ENCODE assay signal across 13 cellular contexts in the genomic region with DNA sequence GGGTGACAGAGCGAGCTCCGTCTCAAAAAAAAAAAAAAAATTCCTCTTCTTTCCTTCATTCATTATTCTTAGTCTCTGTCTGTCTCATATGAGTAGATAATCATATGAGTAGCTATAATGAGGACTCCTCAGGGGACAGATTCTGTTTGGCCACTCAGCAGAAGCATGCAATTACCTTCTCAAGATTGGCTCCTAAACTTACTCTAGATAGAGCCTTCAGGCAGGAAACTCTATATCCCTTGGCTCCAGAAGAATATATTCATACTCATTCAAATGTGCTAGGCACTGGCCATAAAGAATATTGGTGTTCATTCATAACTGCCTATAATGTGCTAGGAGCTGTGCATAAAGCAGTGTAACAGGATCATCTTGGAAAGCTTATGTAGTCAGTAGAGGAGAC. TPM values are rescaled to one million over a fixed set of nuclear protein-coding genes. Genes with fewer than 3 reads are reported as not detected.
DNase-seq lines count a peak whose midpoint lies in the region; ATAC-seq and TF ChIP-seq lines count a peak whose summit lies in the region.
"Had no signal": no experiment of that assay in that cellular context is flagged by ENCODE, and none has a peak within 500 bp of the region (broad histone marks: within the 10 kb centered on the region; RNA-seq: fewer than 3 reads in every experiment).

No MANE protein-coding gene starts in this region.

- peaks cover 20% of the 10 kb centered on the region for H3K4me1 ChIP-seq in RWPE2 (ENCODE audit: insufficient read depth, poor library complexity, severe bottlenecking)
- peaks cover 0 to 25% (median 12%) of the 10 kb centered on the region in 12 donors for H3K4me1 ChIP-seq in heart left ventricle

- peaks cover 3% of the 10 kb centered on the region for H3K27me3 Mint-ChIP-seq in activated naive CD4-positive, alpha-beta T cell treated with anti-CD3 and anti-CD28 coated beads, Interleukin-2, amount 10 ng/mL, durations not matched to agents 7 days and 5 days
- H3K27me3 Mint-ChIP-seq in stimulated activated memory B cell treated with anti-CD40 and anti-IgM and Interleukin-4, amounts not matched to agents 10 μg/mL and 1 μg/mL and 100 μg/mL, for 72 hours: no peaks in the 10 kb centered on the region

- peaks cover 48% of the 10 kb centered on the region for H3K36me3 ChIP-seq in RWPE2 (ENCODE audit: low read depth)
- H3K36me3 ChIP-seq in heart left ventricle: peaks cover 0 to 53% (median 44%) of the 10 kb centered on the region in 9 donors

- TF ChIP-seq CTCF in RWPE2 (IDR thresholded peaks at IDR 0.05; ENCODE audit: poor library complexity, severe bottlenecking) (no peak), heart left ventricle (IDR thresholded peaks at IDR 0.05) (no peak)

- no peaks in the 10 kb centered on the region for H3K9me3 ChIP-seq in RWPE2 (ENCODE audit: severe bottlenecking)
- H3K9me3 ChIP-seq in heart left ventricle: no peaks in the 10 kb centered on the region
- H3K9me3 ChIP-seq: BLaER1 had no signal

- H3K9me3 Mint-ChIP-seq in activated naive CD4-positive, alpha-beta T cell treated with anti-CD3 and anti-CD28 coated beads, Interleukin-2, amount 10 ng/mL, durations not matched to agents 7 days and 5 days: no peaks in the 10 kb centered on the region
- H3K9me3 Mint-ChIP-seq in activated naive CD4-positive, alpha-beta T cell treated with anti-CD3 and anti-CD28 coated beads, Interleukin-2, amount 50 U/mL, for 72 hours: no peaks in the 10 kb centered on the region
- no peaks in the 10 kb centered on the region for H3K9me3 Mint-ChIP-seq in stimulated activated memory B cell treated with anti-CD40 and anti-IgM and Interleukin-4, amounts not matched to agents 10 μg/mL and 1 μg/mL and 100 μg/mL, for 72 hours

- no peak for ATAC-seq in activated naive CD4-positive, alpha-beta T cell treated with anti-CD3 and anti-CD28 coated beads, Interleukin-2, amount 50 U/mL, for 72 hours
- no peak for ATAC-seq in RWPE2 (ENCODE audit: low read depth)
- ATAC-seq in stimulated activated memory B cell treated with anti-CD40 and anti-IgM and Interleukin-4, amounts not matched to agents 10 μg/mL and 1 μg/mL and 100 μg/mL, for 72 hours: no peak
- ATAC-seq in GM18870 (IDR thresholded peaks at IDR 0.05; ENCODE audit: unreplicated experiment): no peak
- no peak for ATAC-seq in heart left ventricle

- H3K27ac Mint-ChIP-seq in activated naive CD4-positive, alpha-beta T cell treated with anti-CD3 and anti-CD28 coated beads, Interleukin-2, amount 10 ng/mL, durations not matched to agents 7 days and 5 days: peak overlapping the region; percentile 8
- H3K27ac Mint-ChIP-seq in activated naive CD4-positive, alpha-beta T cell treated with anti-CD3 and anti-CD28 coated beads, Interleukin-2, amount 50 U/mL, for 72 hours: peak overlapping the region in 1 of 2 donors; percentile 6
- peak overlapping the region; percentile 4 for H3K27ac Mint-ChIP-seq in stimulated activated memory B cell treated with anti-CD40 and anti-IgM and Interleukin-4, amounts not matched to agents 10 μg/mL and 1 μg/mL and 100 μg/mL, for 72 hours

- intact Hi-C loops in heart left ventricle (cut with DNase I): loop anchor here in 4 of 10 donors (2.0 to 10.0 kb wide), 4 partner anchors 32 to 67 kb away; partner anchors contain the start of genes SOD2 (in 3 of the 4) and WTAP (in 2 of the 4)

- no peak for DNase-seq in activated naive CD4-positive, alpha-beta T cell treated with anti-CD3 and anti-CD28 coated beads, Interleukin-2, amount 10 ng/mL, durations not matched to agents 7 days and 5 days
- no peak for DNase-seq in activated naive CD4-positive, alpha-beta T cell treated with anti-CD3 and anti-CD28 coated beads, Interleukin-2, amount 50 U/mL, for 72 hours (ENCODE audit: low spot score in 2 of 2)
- DNase-seq in RWPE2 (ENCODE audit: low spot score): no peak
- DNase-seq in epithelial cell of prostate (ENCODE audit: low read depth, low spot score): no peak
- no peak for DNase-seq in mesenteric fat pad (ENCODE audit: low spot score)
- no peak for DNase-seq in heart left ventricle
- DNase-seq: NCI-H187, retina had no signal

- H3K27me3 ChIP-seq in RWPE2 (ENCODE audit: insufficient read depth, poor library complexity, severe bottlenecking): no peaks in the 10 kb centered on the region
- no peaks in the 10 kb centered on the region for H3K27me3 ChIP-seq in heart left ventricle
- H3K27me3 ChIP-seq: BLaER1 had no signal

- 38 to 81% (median 67%) methylated on average over 1 to 2 of the region's 2 CpGs for WGBS in heart left ventricle, 4 donors

- H3K27ac ChIP-seq in RWPE2 (ENCODE audit: poor library complexity, severe bottlenecking): peak overlapping the region; percentile 91
- peak overlapping the region; percentile 87 for H3K27ac ChIP-seq in epithelial cell of prostate
- H3K27ac ChIP-seq in heart left ventricle: peak overlapping the region in 1 of 12 donors; percentile 96
- H3K27ac ChIP-seq: BLaER1 had no signal

- H3K4me3 ChIP-seq in RWPE2 (ENCODE audit: severe bottlenecking) (no peak overlapping the region), heart left ventricle (no peak overlapping the region)
- H3K4me3 ChIP-seq: BLaER1 had no signal

- peaks cover 33% of the 10 kb centered on the region for H3K4me1 Mint-ChIP-seq in activated naive CD4-positive, alpha-beta T cell treated with anti-CD3 and anti-CD28 coated beads, Interleukin-2, amount 10 ng/mL, durations not matched to agents 7 days and 5 days
- H3K4me1 Mint-ChIP-seq in stimulated activated memory B cell treated with anti-CD40 and anti-IgM and Interleukin-4, amounts not matched to agents 10 μg/mL and 1 μg/mL and 100 μg/mL, for 72 hours: peaks cover 25% of the 10 kb centered on the region

- peak overlapping the region; percentile 18 for H3K4me3 Mint-ChIP-seq in activated naive CD4-positive, alpha-beta T cell treated with anti-CD3 and anti-CD28 coated beads, Interleukin-2, amount 10 ng/mL, durations not matched to agents 7 days and 5 days
- H3K4me3 Mint-ChIP-seq in stimulated activated memory B cell treated with anti-CD40 and anti-IgM and Interleukin-4, amounts not matched to agents 10 μg/mL and 1 μg/mL and 100 μg/mL, for 72 hours: no peak overlapping the region

- CTCF ChIA-PET in activated naive CD4-positive, alpha-beta T cell treated with anti-CD3 and anti-CD28 coated beads, Interleukin-2, amount 10 ng/mL, durations not matched to agents 7 days and 5 days (lab: Charles Lee): interaction anchor here (1.8 kb wide), 1 partner anchor 68 kb away, joined by 4 read pairs; no protein-coding TSS in a partner anchor

- no peak for TF ChIP-seq POLR2A in heart left ventricle (IDR thresholded peaks at IDR 0.05)

- peaks cover 56% of the 10 kb centered on the region for H3K36me3 Mint-ChIP-seq in activated naive CD4-positive, alpha-beta T cell treated with anti-CD3 and anti-CD28 coated beads, Interleukin-2, amount 10 ng/mL, durations not matched to agents 7 days and 5 days
- peaks cover 36 to 39% of the 10 kb centered on the region in 2 donors for H3K36me3 Mint-ChIP-seq in activated naive CD4-positive, alpha-beta T cell treated with anti-CD3 and anti-CD28 coated beads, Interleukin-2, amount 50 U/mL, for 72 hours
- H3K36me3 Mint-ChIP-seq in stimulated activated memory B cell treated with anti-CD40 and anti-IgM and Interleukin-4, amounts not matched to agents 10 μg/mL and 1 μg/mL and 100 μg/mL, for 72 hours: peaks cover 43% of the 10 kb centered on the region

RNA-seq across cellular contexts. Expression of gene ACAT2, which starts 2.2 kb away (rescaled TPM):
- total RNA-seq in activated naive CD4-positive, alpha-beta T cell treated with anti-CD3 and anti-CD28 coated beads, Interleukin-2, amount 50 U/mL, for 72 hours: 100 to 1,000 TPM in 1 of 2 donors, 10 to 100 TPM in 1; 78.9 to 113 TPM
- total RNA-seq in mesenteric fat pad: 11.1 TPM
- 1 to 10 TPM; 1.3 to 9.9 (median 7.3) TPM for total RNA-seq in heart left ventricle
- 10 to 100 TPM in 1 of 2 donors, 1 to 10 TPM in 1; 2.8 to 18.1 TPM for polyA plus RNA-seq in heart left ventricle

RNA-seq across cellular contexts. Expression of gene TCP1, which starts 29.8 kb away (rescaled TPM):
- 100 to 1,000 TPM; 378 to 626 TPM for total RNA-seq in activated naive CD4-positive, alpha-beta T cell treated with anti-CD3 and anti-CD28 coated beads, Interleukin-2, amount 50 U/mL, for 72 hours
- total RNA-seq in mesenteric fat pad (170 TPM), heart left ventricle (100 to 1,000 TPM; 107 to 184 (median 142) TPM)
- 100 to 1,000 TPM in 1 of 2 donors, 10 to 100 TPM in 1; 89.2 to 241 TPM for polyA plus RNA-seq in heart left ventricle

RNA-seq across cellular contexts. Expression of gene MRPL18, which starts 30.6 kb away (rescaled TPM):
- total RNA-seq in activated naive CD4-positive, alpha-beta T cell treated with anti-CD3 and anti-CD28 coated beads, Interleukin-2, amount 50 U/mL, for 72 hours: 10 to 100 TPM; 95.2 to 97.4 TPM
- total RNA-seq in mesenteric fat pad (59.3 TPM), heart left ventricle (10 to 100 TPM; 52.4 to 91.1 (median 61.4) TPM)
- 100 to 1,000 TPM; 114 to 145 TPM for polyA plus RNA-seq in heart left ventricle

RNA-seq across cellular contexts. Expression of gene WTAP, which starts 32.3 kb away (rescaled TPM):
- total RNA-seq in activated naive CD4-positive, alpha-beta T cell treated with anti-CD3 and anti-CD28 coated beads, Interleukin-2, amount 50 U/mL, for 72 hours: 10 to 100 TPM; 89.9 to 94.3 TPM
- 82.8 TPM for total RNA-seq in mesenteric fat pad
- 10 to 100 TPM; 39.0 to 70.2 (median 48.2) TPM for total RNA-seq in heart left ventricle
- polyA plus RNA-seq in heart left ventricle: 10 to 100 TPM; 30.7 to 75.3 TPM

RNA-seq across cellular contexts. Expression of gene PNLDC1, which starts 40.4 kb away (rescaled TPM):
- under 1 TPM; 0.35 to 0.80 TPM for total RNA-seq in activated naive CD4-positive, alpha-beta T cell treated with anti-CD3 and anti-CD28 coated beads, Interleukin-2, amount 50 U/mL, for 72 hours
- total RNA-seq in mesenteric fat pad (not detected), heart left ventricle (under 1 TPM in 4 of 9 donors, not detected in 5; 0.19 to 0.67 (median 0.26) TPM)
- polyA plus RNA-seq in heart left ventricle: under 1 TPM in 1 of 2 donors, not detected in 1; 0.04 TPM
- total RNA-seq: kidney epithelial cell, urinary bladder had no signal
